8 cellular contexts compared by ENCODE assay signal in the genomic region with DNA sequence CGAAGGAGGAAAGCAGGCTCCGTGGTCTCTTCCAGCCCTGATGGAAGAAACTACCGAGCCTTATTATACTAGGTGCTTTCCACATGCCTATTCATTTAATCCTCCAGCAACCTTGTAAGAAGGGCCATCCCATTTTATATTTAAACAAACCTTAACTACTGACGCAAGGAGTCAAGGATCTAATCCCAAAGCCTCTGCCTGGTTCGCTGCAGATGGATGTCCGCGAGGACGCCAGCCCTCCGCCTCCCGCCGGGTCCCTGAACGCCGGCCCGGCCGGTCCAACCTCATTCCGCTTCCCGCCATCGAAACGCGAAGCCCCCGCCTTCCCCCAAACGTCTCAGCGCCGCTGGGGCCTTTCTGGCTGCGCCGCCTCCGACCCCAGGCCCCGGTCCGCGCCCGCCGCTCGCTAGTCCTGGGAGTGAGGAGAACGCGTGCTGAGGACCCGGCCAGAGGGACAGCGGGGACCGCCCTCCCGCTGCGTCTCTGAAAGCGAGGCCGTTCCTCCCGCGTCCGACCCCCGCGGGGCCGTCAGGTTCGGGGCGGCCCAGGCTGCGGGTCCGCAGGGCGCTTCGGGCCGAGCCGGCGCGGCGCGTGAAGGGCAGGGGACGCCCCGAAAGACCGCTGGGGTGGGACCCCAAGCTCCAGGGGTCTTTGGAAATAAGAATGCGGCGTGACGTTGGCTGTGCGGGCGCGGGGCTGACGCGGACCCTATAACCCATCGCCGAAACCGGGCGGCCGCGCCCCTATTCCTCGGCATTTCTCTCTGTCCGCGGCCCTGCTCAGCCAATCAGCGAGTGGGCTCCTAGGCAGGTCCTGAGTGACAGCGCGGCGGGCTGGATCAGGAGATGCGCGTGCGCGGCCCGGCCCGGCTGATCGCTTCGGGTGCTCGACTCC. TPM values are rescaled to one million over a fixed set of nuclear protein-coding genes. Genes with fewer than 3 reads are reported as not detected.
A peak's percentile ranks its signal among the peaks of the same experiment; 100 is the strongest.
DNase-seq lines count a peak whose midpoint lies in the region; ATAC-seq and TF ChIP-seq lines count a peak whose summit lies in the region.

No MANE protein-coding gene starts in this region.

- H3K4me3 ChIP-seq in osteoblast (ENCODE audit: insufficient read depth, low read length): peak overlapping the region; percentile 87

- no peaks in the 10 kb centered on the region for H3K27me3 Mint-ChIP-seq in activated naive CD8-positive, alpha-beta T cell
- H3K27me3 Mint-ChIP-seq in glutamatergic neuron (ENCODE audit: unreplicated experiment): no peaks in the 10 kb centered on the region

- peaks cover 82% of the 10 kb centered on the region for H3K4me1 Mint-ChIP-seq in activated naive CD8-positive, alpha-beta T cell (ENCODE audit: low read depth)
- peaks cover 12% of the 10 kb centered on the region for H3K4me1 Mint-ChIP-seq in glutamatergic neuron (ENCODE audit: low read depth, unreplicated experiment)

- H3K4me2 ChIP-seq in osteoblast (ENCODE audit: insufficient read depth, low read length): peak overlapping the region; percentile 92

- H3K27ac ChIP-seq in osteoblast (ENCODE audit: low read depth, low read length): peak overlapping the region; percentile 52
- peak overlapping the region; percentile 47 for H3K27ac ChIP-seq in temporal lobe (ENCODE audit: low read depth, low read length)

- H3K27ac Mint-ChIP-seq in activated naive CD8-positive, alpha-beta T cell: peak overlapping the region; percentile 95
- H3K27ac Mint-ChIP-seq in glutamatergic neuron (ENCODE audit: unreplicated experiment): peak overlapping the region; percentile 55

- H3K36me3 Mint-ChIP-seq in activated naive CD8-positive, alpha-beta T cell: no peaks in the 10 kb centered on the region
- H3K36me3 Mint-ChIP-seq in glutamatergic neuron (ENCODE audit: unreplicated experiment): no peaks in the 10 kb centered on the region

- no peak for TF ChIP-seq CTCF in glutamatergic neuron (IDR thresholded peaks at IDR 0.05; ENCODE audit: partially characterized antibody, unreplicated experiment)
- TF ChIP-seq CTCF in osteoblast (IDR thresholded peaks at IDR 0.05; ENCODE audit: extremely low read depth, low read depth, low read length): no peak

- no peaks in the 10 kb centered on the region for H3K9me3 Mint-ChIP-seq in activated naive CD8-positive, alpha-beta T cell (ENCODE audit: low read depth)
- peaks cover 7% of the 10 kb centered on the region for H3K9me3 Mint-ChIP-seq in glutamatergic neuron (ENCODE audit: unreplicated experiment)

- DNase-seq in GM03348 (ENCODE audit: low spot score): peak; percentile 100
- DNase-seq in NCI-H1092 (lab: John Stamatoyannopoulos, UW): peak; percentile 98
- peak; percentile 49 for DNase-seq in SKM-1 (lab: John Stamatoyannopoulos, UW; ENCODE audit: unreplicated experiment)
- DNase-seq in glutamatergic neuron: peak; percentile 97
- DNase-seq in osteoblast (ENCODE audit: insufficient read length, low spot score, missing footprints): peak; percentile 100

- peaks cover 16% of the 10 kb centered on the region for H3K4me1 ChIP-seq in osteoblast (ENCODE audit: insufficient read depth, low read length)

- peak overlapping the region; percentile 91 for H3K4me3 Mint-ChIP-seq in activated naive CD8-positive, alpha-beta T cell
- peak overlapping the region; percentile 82 for H3K4me3 Mint-ChIP-seq in glutamatergic neuron (ENCODE audit: unreplicated experiment)

- peak; percentile 91 for ATAC-seq in HG02610 (IDR thresholded peaks at IDR 0.05; ENCODE audit: unreplicated experiment)

- H3K79me2 ChIP-seq in osteoblast (ENCODE audit: insufficient read depth, low read length): no peaks in the 10 kb centered on the region

- no peaks in the 10 kb centered on the region for H3K27me3 ChIP-seq in osteoblast (ENCODE audit: insufficient read depth, low read length)

- H3K9me3 ChIP-seq in osteoblast (ENCODE audit: low read depth, low read length): no peaks in the 10 kb centered on the region

- H4K20me1 ChIP-seq in osteoblast (ENCODE audit: insufficient read depth, low read length): no peaks in the 10 kb centered on the region

- no peaks in the 10 kb centered on the region for H3K36me3 ChIP-seq in osteoblast (ENCODE audit: insufficient read depth, low read length)

- peak overlapping the region; percentile 93 for H2AFZ ChIP-seq in osteoblast (ENCODE audit: low read length)

RNA-seq across cellular contexts. Expression of gene ATP6V0E2, which starts 0.4 kb away (rescaled TPM):
- total RNA-seq in glutamatergic neuron (ENCODE audit: unreplicated experiment): 67.6 TPM
- 27.9 and 28.3 TPM in 2 replicates for total RNA-seq in osteoblast
- 115 TPM for total RNA-seq in temporal lobe

RNA-seq across cellular contexts. Expression of gene ZNF862, which starts 35.1 kb away (rescaled TPM):
- 12.9 TPM for total RNA-seq in glutamatergic neuron (ENCODE audit: unreplicated experiment)
- 8.7 and 12.7 TPM in 2 replicates for total RNA-seq in osteoblast
- total RNA-seq in temporal lobe: 11.8 TPM

Comparison
In these comparisons a context has a peak if more than half of its experiments do, and no peak if none do; other contexts are left out.
1. Peak in every context shown above with its lines: DNase-seq, ATAC-seq, H3K4me3 ChIP-seq and H3K27ac ChIP-seq.
2. DNase-seq: peak in every context shown above with its lines; median percentile 100 in GM03348; 100 in osteoblast; 98 in NCI-H1092; 97 in glutamatergic neuron; 49 in SKM-1.